ENCODE assay signal across 9 cellular contexts in genomic region chr7:47941136-47941844, GRCh38. TPM values are rescaled to one million over a fixed set of nuclear protein-coding genes. Genes with fewer than 3 reads are reported as not detected.
DNase-seq lines count a peak whose midpoint lies in the region; ATAC-seq, FAIRE-seq and TF ChIP-seq lines count a peak whose summit lies in the region.
"Had no signal": no experiment of that assay in that cellular context is flagged by ENCODE, and none has a peak within 500 bp of the region (broad histone marks: within the 10 kb centered on the region; RNA-seq: fewer than 3 reads in every experiment).

No MANE protein-coding gene starts in this region.

- H3K9ac ChIP-seq in liver (ENCODE audit: low read depth in 1 of 2, low read length in 2 of 2) (no peak overlapping the region), HepG2 (ENCODE audit: insufficient read depth, low read depth, low read length) (no peak overlapping the region)

- 73% methylated on average over 9 of the region's 9 CpGs for WGBS in liver
- 33% methylated on average over 7 of the region's 9 CpGs for WGBS in HepG2 (ENCODE audit: low lambda C conversion rate)
- 40 to 41% methylated on average over 9 of the region's 9 CpGs for WGBS in lung, 2 donors

- POLR2A ChIA-PET in HepG2 (lab: Yijun Ruan, JAX): no interaction called here

- H2AFZ ChIP-seq in HepG2 (ENCODE audit: low read length): no peak overlapping the region

- intact Hi-C loops in HepG2 (cut with micrococcal nuclease; ENCODE audit: unreplicated experiment): loop anchor here (10.0 kb wide), 1 partner anchor 676 kb away; no protein-coding TSS in a partner anchor

- H3K4me1 ChIP-seq in liver (ENCODE audit: control insufficient read depth in 4 of 4, insufficient read depth in 4 of 4, low read length in 3 of 4): no peaks in the 10 kb centered on the region
- H3K4me1 ChIP-seq in HepG2 (ENCODE audit: insufficient read depth, low read length): peaks cover 9% of the 10 kb centered on the region
- H3K4me1 ChIP-seq in lung (ENCODE audit: control insufficient read depth in 2 of 2, insufficient read depth in 2 of 2, low read length in 2 of 2): peaks cover 8 to 14% of the 10 kb centered on the region in 2 donors

- in situ Hi-C loops in HepG2 (cut with HindIII; ENCODE audit: extremely low pct_ligation_motif_present, low pct_unique_long_range_greater_than_20kb): no loop called here

- H3K27ac ChIP-seq in liver (ENCODE audit: low read depth in 1 of 2, low read length in 2 of 2): peak overlapping the region; percentile 15 to 61
- no peak overlapping the region for H3K27ac ChIP-seq in HepG2 (ENCODE audit: extremely low read length, insufficient read depth, low read length)
- peak overlapping the region; percentile 80 to 95 for H3K27ac ChIP-seq in lung (ENCODE audit: low read depth in 1 of 2, low read length in 1 of 2)

- H3K4me2 ChIP-seq in HepG2 (ENCODE audit: low read depth, low read length): no peak overlapping the region

- BruUV-seq in HepG2 (replicated peaks; lab: Mats Ljungman, UMichigan): no TSS peak

- H3K4me3 ChIP-seq in liver (ENCODE audit: low read depth in 1 of 3, low read length in 3 of 3): no peak overlapping the region
- no peak overlapping the region for H3K4me3 ChIP-seq in HepG2 (replicated peaks in 1 of 3; ENCODE audit: insufficient read depth in 1 of 3, low read depth in 2 of 3, low read length in 3 of 3)
- H3K4me3 ChIP-seq in lung: no peak overlapping the region

- DNase-seq in HepG2 (ENCODE audit: low spot score) (no peak), dedifferentiated amniotic fluid mesenchymal stem cell (ENCODE audit: extremely low spot score) (peak; percentile 80), lung (ENCODE audit: low spot score) (no peak), NCI-H2081 (lab: John Stamatoyannopoulos, UW) (no peak), middle frontal gyrus (ENCODE audit: extremely low spot score, low spot score) (no peak), NCI-H146 treated with DMSO at 0.1 percent for 48 hours (lab: John Stamatoyannopoulos, UW; ENCODE audit: unreplicated experiment) (no peak)

- H3K27me3 ChIP-seq in liver (ENCODE audit: control insufficient read depth in 4 of 4, insufficient read depth in 4 of 4, low read length in 3 of 4): no peaks in the 10 kb centered on the region
- H3K27me3 ChIP-seq in HepG2 (ENCODE audit: control insufficient read depth in 1 of 2, insufficient read depth in 2 of 2, low read length in 2 of 2): peaks cover 3 to 7% of the 10 kb centered on the region in 2 experiments; a peak in 3 of 5 replicates
- H3K27me3 ChIP-seq in lung (ENCODE audit: control insufficient read depth, insufficient read depth): no peaks in the 10 kb centered on the region

- no peak for TF ChIP-seq RAD21 in liver (IDR thresholded peaks at IDR 0.05)
- TF ChIP-seq RAD21 in HepG2 (CRISPR knock-in tag; IDR thresholded peaks at IDR 0.05): no peak

- H4K20me1 ChIP-seq in HepG2 (ENCODE audit: insufficient read depth, low read length): no peaks in the 10 kb centered on the region

- TF ChIP-seq CTCF in liver (IDR thresholded peaks at IDR 0.05; ENCODE audit: low read depth, low read length, missing input control) (no peak), HepG2 (CRISPR knock-in tag; IDR thresholded peaks at IDR 0.05) (no peak), lung (IDR thresholded peaks at IDR 0.05; ENCODE audit: control extremely low read depth, extremely low read depth) (no peak)

- H3K36me3 ChIP-seq in liver (ENCODE audit: control insufficient read depth in 4 of 4, insufficient read depth in 3 of 4, low read depth in 1 of 4, low read length in 3 of 4) (no peaks in the 10 kb centered on the region), HepG2 (replicated peaks in 1 of 2; ENCODE audit: control insufficient read depth in 1 of 2, insufficient read depth in 2 of 2, low read length in 2 of 2) (no peaks in the 10 kb centered on the region), lung (ENCODE audit: control insufficient read depth in 2 of 2, insufficient read depth in 2 of 2, low read length in 2 of 2) (peaks cover 0 to 1% of the 10 kb centered on the region in 2 donors)

- FAIRE-seq in HepG2 (lab: Jason Lieb, UNC): no peak
- FAIRE-seq: A204.1 had no signal

- CTCF ChIA-PET in HepG2 (lab: Yijun Ruan, JAX; ENCODE audit: low intra/inter-chr PET ratio, low total read pairs): no interaction called here

- ATAC-seq in HepG2: no peak; the same call in 2 of the 3 replicates
- ATAC-seq in lung (ENCODE audit: insufficient read depth, low FRiP score): peak; percentile 43
- ATAC-seq in HG03196 (IDR thresholded peaks at IDR 0.05; ENCODE audit: unreplicated experiment): no peak

- H3K9me3 ChIP-seq in liver (ENCODE audit: control insufficient read depth in 4 of 4, low read length in 3 of 4): no peaks in the 10 kb centered on the region
- no peaks in the 10 kb centered on the region for H3K9me3 ChIP-seq in HepG2 (ENCODE audit: low read length)
- no peaks in the 10 kb centered on the region for H3K9me3 ChIP-seq in lung (ENCODE audit: control insufficient read depth in 2 of 2, insufficient read depth in 1 of 2, low read length in 1 of 2)

- no peak for TF ChIP-seq EP300 in HepG2 (IDR thresholded peaks at IDR 0.05; ENCODE audit: low read depth in 2 of 2, low read length in 2 of 2)
- TF ChIP-seq EP300 in HepG2 (CRISPR knock-in tag; IDR thresholded peaks at IDR 0.05; ENCODE audit: borderline replicate concordance): no peak

- no peak for TF ChIP-seq POLR2A in HepG2 (IDR thresholded peaks at IDR 0.05; ENCODE audit: insufficient read depth in 1 of 2, low read depth in 2 of 2, low read length in 2 of 2)

- no peaks in the 10 kb centered on the region for H3K79me2 ChIP-seq in HepG2 (ENCODE audit: insufficient read depth, low read length)

TF ChIP-seq in liver, 16 proteins besides CTCF, POLR2A, EP300 and RAD21 (continues in another document):
- TF ChIP-seq JUND (IDR thresholded peaks at IDR 0.05) (peak in 1 of 2 donors; percentile 17), SP1 (IDR thresholded peaks at IDR 0.05) (no peak)

TF ChIP-seq in HepG2, 621 proteins besides CTCF, POLR2A, EP300 and RAD21 (continues in another document):
- TF ChIP-seq ZBTB3 (CRISPR knock-in tag; IDR thresholded peaks at IDR 0.05; ENCODE audit: borderline replicate concordance, low read depth): no peak

RNA-seq across cellular contexts. Expression of gene PKD1L1, which starts 7.0 kb away (rescaled TPM):
- total RNA-seq in liver: under 1 TPM; 0.09 to 0.25 TPM
- under 1 TPM; 0.08 to 0.13 TPM for polyA plus RNA-seq in liver
- not detected in 2 replicates for total RNA-seq in HepG2 (2016; rRNA removed; fragmentation: Illumina TruSeq; extraction: Trizol)
- not detected in 2 replicates for total RNA-seq in HepG2 (2016; cell fraction: cytosol; rRNA removed; fragmentation: Illumina TruSeq; extraction: Trizol; ENCODE audit: low read depth)
- 0.02 TPM in 1 of 2 replicates, not detected in the other for total RNA-seq in HepG2 (2016; cell fraction: insoluble cytoplasmic fraction; rRNA removed; fragmentation: Illumina TruSeq; extraction: Trizol)
- total RNA-seq in HepG2 (2016; cell fraction: membrane; rRNA removed; fragmentation: Illumina TruSeq; extraction: Trizol): 0.03 TPM in 1 of 2 replicates, not detected in the other
- 0.06 TPM in 1 of 2 replicates, not detected in the other for total RNA-seq in HepG2 (2016; cell fraction: nucleus; rRNA removed; fragmentation: Illumina TruSeq; extraction: Trizol)
- 0.01 TPM in 2 replicates for polyA plus RNA-seq in HepG2 (2011; rRNA removed)
- 0.04 TPM in 1 of 2 replicates, not detected in the other for polyA plus RNA-seq in HepG2 (2011; cell fraction: cytosol; rRNA removed)
- 0.09 and 0.11 TPM in 2 replicates for polyA plus RNA-seq in HepG2 (2011; cell fraction: nucleus; rRNA removed)
- polyA plus RNA-seq in HepG2 (2012): 0.03 TPM in 1 of 2 replicates, not detected in the other
- not detected in 2 replicates for polyA plus RNA-seq in HepG2 (2016; cell fraction: cytosol; fragmentation: Illumina TruSeq; extraction: Trizol; ENCODE audit: low read depth)
- polyA plus RNA-seq in HepG2 (2016; cell fraction: insoluble cytoplasmic fraction; fragmentation: Illumina TruSeq; extraction: Trizol; ENCODE audit: low read depth): not detected in 2 replicates
- not detected in 2 replicates for polyA plus RNA-seq in HepG2 (2016; cell fraction: membrane; fragmentation: Illumina TruSeq; extraction: Trizol; ENCODE audit: low read depth)
- not detected in 2 replicates for polyA plus RNA-seq in HepG2 (2016; cell fraction: nucleus; fragmentation: Illumina TruSeq; extraction: Trizol; ENCODE audit: insufficient read depth, low read depth)
- polyA minus RNA-seq in HepG2 (2011; rRNA and poly(A)+ RNA removed; ENCODE audit: low replicate concordance): 0.02 and 0.50 TPM in 2 replicates
- polyA minus RNA-seq in HepG2 (2011; cell fraction: cytosol; rRNA and poly(A)+ RNA removed): not detected in 2 replicates
- 0.12 and 0.13 TPM in 2 replicates for polyA minus RNA-seq in HepG2 (2011; cell fraction: nucleus; rRNA and poly(A)+ RNA removed)
- total RNA-seq in lung: under 1 TPM; 0.26 to 0.80 TPM
- 1 to 10 TPM in 1 of 2 donors, under 1 TPM in 1; 0.30 to 1.1 TPM for polyA plus RNA-seq in lung

RNA-seq across cellular contexts. Expression of gene HUS1, which starts 38.1 kb away (rescaled TPM):
- total RNA-seq in liver (10 to 100 TPM; 15.2 to 39.0 TPM), HepG2 (2016; rRNA removed; fragmentation: Illumina TruSeq; extraction: Trizol) (16.9 and 23.4 TPM in 2 replicates), lung (10 to 100 TPM; 26.5 to 33.9 TPM)
- polyA plus RNA-seq in liver (10 to 100 TPM in 1 of 2 donors, 1 to 10 TPM in 1; 9.2 to 21.6 TPM), HepG2 (2011; rRNA removed) (12.2 and 14.8 TPM in 2 replicates), lung (10 to 100 TPM; 10.3 to 12.1 TPM)
- 5.3 and 6.1 TPM in 2 replicates for total RNA-seq in HepG2 (2016; cell fraction: cytosol; rRNA removed; fragmentation: Illumina TruSeq; extraction: Trizol; ENCODE audit: low read depth)
- total RNA-seq in HepG2 (2016; cell fraction: insoluble cytoplasmic fraction; rRNA removed; fragmentation: Illumina TruSeq; extraction: Trizol): 18.0 and 19.9 TPM in 2 replicates
- 8.5 and 9.4 TPM in 2 replicates for total RNA-seq in HepG2 (2016; cell fraction: membrane; rRNA removed; fragmentation: Illumina TruSeq; extraction: Trizol)
- 22.2 and 23.7 TPM in 2 replicates for total RNA-seq in HepG2 (2016; cell fraction: nucleus; rRNA removed; fragmentation: Illumina TruSeq; extraction: Trizol)
- 7.0 and 10.4 TPM in 2 replicates for polyA plus RNA-seq in HepG2 (2011; cell fraction: cytosol; rRNA removed)
- polyA plus RNA-seq in HepG2 (2011; cell fraction: nucleus; rRNA removed): 10.9 and 14.7 TPM in 2 replicates
- 9.9 and 10.9 TPM in 2 replicates for polyA plus RNA-seq in HepG2 (2012)
- 7.2 and 8.7 TPM in 2 replicates for polyA plus RNA-seq in HepG2 (2016; cell fraction: cytosol; fragmentation: Illumina TruSeq; extraction: Trizol; ENCODE audit: low read depth)
- 17.7 and 20.2 TPM in 2 replicates for polyA plus RNA-seq in HepG2 (2016; cell fraction: insoluble cytoplasmic fraction; fragmentation: Illumina TruSeq; extraction: Trizol; ENCODE audit: low read depth)
- 7.8 and 8.6 TPM in 2 replicates for polyA plus RNA-seq in HepG2 (2016; cell fraction: membrane; fragmentation: Illumina TruSeq; extraction: Trizol; ENCODE audit: low read depth)
- polyA plus RNA-seq in HepG2 (2016; cell fraction: nucleus; fragmentation: Illumina TruSeq; extraction: Trizol; ENCODE audit: insufficient read depth, low read depth): 12.5 and 17.0 TPM in 2 replicates
- polyA minus RNA-seq in HepG2 (2011; rRNA and poly(A)+ RNA removed; ENCODE audit: low replicate concordance): 20.3 and 31.5 TPM in 2 replicates
- 11.4 and 15.3 TPM in 2 replicates for polyA minus RNA-seq in HepG2 (2011; cell fraction: cytosol; rRNA and poly(A)+ RNA removed)
- 45.4 and 51.8 TPM in 2 replicates for polyA minus RNA-seq in HepG2 (2011; cell fraction: nucleus; rRNA and poly(A)+ RNA removed)
